Comparison of ENCODE assay signal across 8 cellular contexts in the genomic region with DNA sequence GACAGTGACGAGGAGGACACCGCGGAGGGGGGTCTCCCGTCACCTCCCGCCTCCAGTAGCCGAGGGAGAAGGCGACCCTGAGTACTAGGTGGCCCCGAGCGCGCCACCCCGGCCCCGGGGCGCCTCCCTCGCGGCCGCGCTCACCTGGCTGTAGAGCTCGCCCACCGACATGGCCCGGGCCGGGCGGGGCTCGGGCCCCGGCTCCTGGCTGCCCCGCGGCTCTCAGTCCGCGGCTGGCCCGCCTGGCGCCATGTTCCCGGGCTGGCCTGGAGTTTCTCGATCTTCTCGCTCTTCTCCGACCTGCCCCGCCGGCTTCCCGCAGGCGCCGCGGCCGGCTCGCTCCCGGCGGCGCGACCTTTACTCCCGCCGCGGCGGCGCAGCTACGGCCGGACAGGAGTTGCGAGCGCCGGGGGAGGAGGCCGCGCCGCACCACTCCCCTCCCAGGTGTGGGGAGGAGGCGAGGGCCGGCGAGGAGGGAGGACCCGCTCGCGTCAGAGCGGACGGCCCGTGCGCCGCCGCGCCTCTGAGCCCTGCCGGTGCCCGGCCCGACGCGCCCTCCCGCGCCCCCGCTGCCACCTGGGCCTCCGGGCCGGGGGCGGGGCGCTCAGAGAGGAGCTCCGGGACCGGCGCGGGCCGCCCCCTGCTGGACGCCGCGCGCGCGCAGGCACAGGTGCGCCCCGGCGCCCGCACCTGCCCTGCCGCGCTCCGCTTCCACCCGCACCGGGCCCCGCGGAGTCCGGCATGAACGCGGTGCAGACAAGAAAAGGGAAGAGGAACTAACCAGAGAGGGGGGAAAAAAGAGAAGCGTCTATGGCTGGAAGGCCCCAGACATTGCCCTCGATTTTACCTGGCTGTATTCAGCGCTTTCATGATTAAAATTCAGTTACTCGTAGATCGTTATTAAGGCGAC. TPM values are rescaled to one million over a fixed set of nuclear protein-coding genes. Genes with fewer than 3 reads are reported as not detected.
A peak's percentile ranks its signal among the peaks of the same experiment; 100 is the strongest.
DNase-seq lines count a peak whose midpoint lies in the region; ATAC-seq and TF ChIP-seq lines count a peak whose summit lies in the region.

MYO5B (minus strand) TSS at position 525 of the 910 bp plus-strand sequence; CDS start at position 171, 354 bp downstream.

- peaks cover 81% of the 10 kb centered on the region for H3K27me3 Mint-ChIP-seq in activated T-cell treated with anti-CD3 and anti-CD28 coated beads, Interleukin-2, amount 50 U/mL, for 72 hours (ENCODE audit: low read depth)
- H3K27me3 Mint-ChIP-seq in glutamatergic neuron (ENCODE audit: unreplicated experiment): peaks cover 12% of the 10 kb centered on the region

- H3K27ac ChIP-seq in psoas muscle: no peak within 1 kb of the TSS

- peak within 1 kb of the TSS; percentile 64 to 72 for H3K4me3 Mint-ChIP-seq in activated T-cell treated with anti-CD3 and anti-CD28 coated beads, Interleukin-2, amount 50 U/mL, for 72 hours
- peak within 1 kb of the TSS; percentile 83 for H3K4me3 Mint-ChIP-seq in glutamatergic neuron (ENCODE audit: unreplicated experiment)

- peak; percentile 44 for DNase-seq in NCI-H2081 (lab: John Stamatoyannopoulos, UW)
- no peak for DNase-seq in NCI-H2081 treated with DMSO at 0.1 percent for 48 hours (lab: John Stamatoyannopoulos, UW)
- peak; percentile 43 for DNase-seq in NCI-H345 treated with DMSO at 0.1 percent for 48 hours (lab: John Stamatoyannopoulos, UW; ENCODE audit: unreplicated experiment)
- DNase-seq in activated T-cell treated with anti-CD3 and anti-CD28 coated beads, Interleukin-2, amount 50 U/mL, for 72 hours: peak; percentile 74 to 78
- peak; percentile 55 for DNase-seq in glutamatergic neuron
- DNase-seq in psoas muscle: peak; percentile 27 to 56
- no peak for DNase-seq in inferior parietal cortex (ENCODE audit: extremely low spot score)

- peak within 1 kb of the TSS; percentile 68 for H3K4me3 ChIP-seq in psoas muscle

- H3K27ac Mint-ChIP-seq in activated T-cell treated with anti-CD3 and anti-CD28 coated beads, Interleukin-2, amount 50 U/mL, for 72 hours: no peak within 1 kb of the TSS
- no peak within 1 kb of the TSS for H3K27ac Mint-ChIP-seq in glutamatergic neuron (ENCODE audit: unreplicated experiment)

- TF ChIP-seq CTCF in glutamatergic neuron (IDR thresholded peaks at IDR 0.05; ENCODE audit: partially characterized antibody, unreplicated experiment): peak; percentile 37
- TF ChIP-seq CTCF in psoas muscle (IDR thresholded peaks at IDR 0.05): peak; percentile 70

- H3K9me3 ChIP-seq in psoas muscle: no peaks in the 10 kb centered on the region

- H3K9me3 Mint-ChIP-seq in activated T-cell treated with anti-CD3 and anti-CD28 coated beads, Interleukin-2, amount 50 U/mL, for 72 hours: no peaks in the 10 kb centered on the region
- H3K9me3 Mint-ChIP-seq in glutamatergic neuron (ENCODE audit: unreplicated experiment): peaks cover 3% of the 10 kb centered on the region

- peaks cover 25% of the 10 kb centered on the region for H3K4me1 Mint-ChIP-seq in activated T-cell treated with anti-CD3 and anti-CD28 coated beads, Interleukin-2, amount 50 U/mL, for 72 hours (ENCODE audit: low read depth)
- no peaks in the 10 kb centered on the region for H3K4me1 Mint-ChIP-seq in glutamatergic neuron (ENCODE audit: low read depth, unreplicated experiment)

- intact Hi-C loops in psoas muscle (cut with DNase I): loop anchor here (2.0 to 10.0 kb wide), 5 partner anchors 183 to 680 kb away; partner anchors contain the start of gene ACAA2 (in 1 of the 2)

- H3K4me1 ChIP-seq in psoas muscle: peaks cover 3% of the 10 kb centered on the region

- H3K36me3 ChIP-seq in psoas muscle (ENCODE audit: insufficient read depth in 1 of 2, low read depth in 1 of 2): no peaks in the 10 kb centered on the region

- ATAC-seq in HG02970 (IDR thresholded peaks at IDR 0.05; ENCODE audit: low FRiP score, unreplicated experiment) (peak; percentile 72), psoas muscle (peak; percentile 80 to 91 (median 88))
- ATAC-seq in activated T-cell treated with anti-CD3 and anti-CD28 coated beads, Interleukin-2, amount 50 U/mL, for 72 hours (replicated peaks in 1 of 2): peak; percentile 87 to 88

- peaks cover 0 to 1% of the 10 kb centered on the region in 2 donors for H3K36me3 Mint-ChIP-seq in activated T-cell treated with anti-CD3 and anti-CD28 coated beads, Interleukin-2, amount 50 U/mL, for 72 hours (ENCODE audit: insufficient read depth in 2 of 2)
- peaks cover 10% of the 10 kb centered on the region for H3K36me3 Mint-ChIP-seq in glutamatergic neuron (ENCODE audit: unreplicated experiment)

- peaks cover 3 to 86% (median 25%) of the 10 kb centered on the region in 3 donors for H3K27me3 ChIP-seq in psoas muscle (ENCODE audit: insufficient read depth in 3 of 3, low read length in 2 of 3)

- 1 to 2% (median 2%) methylated on average over 40 to 114 of the region's 115 CpGs for WGBS in psoas muscle, 3 donors

RNA-seq across cellular contexts. Expression of gene MYO5B, which starts in this region (rescaled TPM):
- under 1 TPM; 0.12 to 0.39 TPM for total RNA-seq in activated T-cell treated with anti-CD3 and anti-CD28 coated beads, Interleukin-2, amount 50 U/mL, for 72 hours
- total RNA-seq in glutamatergic neuron (ENCODE audit: unreplicated experiment) (2.7 TPM), psoas muscle (under 1 TPM; 0.13 to 0.88 (median 0.45) TPM)
- polyA plus RNA-seq in psoas muscle: 1 to 10 TPM in 1 of 3 donors, under 1 TPM in 2; 0.10 to 1.2 (median 0.11) TPM

Comparison
In these comparisons a context has a peak if more than half of its experiments do, and no peak if none do; other contexts are left out.
1. DNase-seq: peak in NCI-H2081 (2 of 2), NCI-H345 treated with DMSO at 0.1 percent for 48 hours (single experiment), glutamatergic neuron (single experiment) and psoas muscle (2 of 2); none in NCI-H2081 treated with DMSO at 0.1 percent for 48 hours (single experiment) and inferior parietal cortex (single experiment).
2. Peak in DNase-seq and ATAC-seq in activated T-cell treated with anti-CD3 and anti-CD28 coated beads, Interleukin-2, amount 50 U/mL, for 72 hours; RNA of the gene not detected or under 1 TPM.
3. Peak in every context shown above with its lines, with median percentiles within 50 percentile points of each other: ATAC-seq.